In genomic region chr10:58758311-58758710, GRCh38 we compare ENCODE assay signal across 26 cellular contexts.
"Had no signal": no experiment of that assay in that cellular context is flagged by ENCODE, and none has a peak within 500 bp of the region (broad histone marks: within the 10 kb centered on the region; RNA-seq: fewer than 3 reads in every experiment).

No MANE protein-coding gene starts in this region.

- ATAC-seq: activated CD8-positive, alpha-beta memory T cell treated with anti-CD3 and anti-CD28 coated beads, Interleukin-2, amount 10 ng/mL, durations not matched to agents 7 days and 5 days; activated CD8-positive, alpha-beta T cell treated with anti-CD3 and anti-CD28 coated beads for 36 hours; activated naive CD8-positive, alpha-beta T cell treated with anti-CD3 and anti-CD28 coated beads, Interleukin-2, amount 50 U/mL, for 24 hours; effector memory CD8-positive, alpha-beta T cell; gastroesophageal sphincter; left lung; naive thymus-derived CD4-positive, alpha-beta T cell; stimulated activated naive CD8-positive, alpha-beta T cell treated with anti-CD3 and anti-CD28 coated beads, Interleukin-15, Interleukin-2, amounts not matched to agents 100 U/mL and 50 U/mL, for 24 hours; upper lobe of right lung had no signal

- DNase-seq: activated CD4-positive, alpha-beta T cell treated with anti-CD3 and anti-CD28 coated beads, Interleukin-2, amount 10 ng/mL, durations not matched to agents 7 days and 5 days; activated CD4-positive, CD25-positive, alpha-beta regulatory T cell treated with anti-CD3 and anti-CD28 coated beads, Interleukin-2, amount 50 U/mL, for 72 hours; activated CD8-positive, alpha-beta memory T cell treated with anti-CD3 and anti-CD28 coated beads, Interleukin-2, amount 10 ng/mL, durations not matched to agents 7 days and 5 days; activated CD8-positive, alpha-beta T cell treated with anti-CD3 and anti-CD28 coated beads for 36 hours; activated effector memory CD4-positive, alpha-beta T cell treated with anti-CD3 and anti-CD28 coated beads, Interleukin-2, amount 50 U/mL, for 16 hours; activated naive CD4-positive, alpha-beta T cell treated with anti-CD3 and anti-CD28 coated beads, Interleukin-2, amount 50 U/mL, for 16 hours; activated naive CD8-positive, alpha-beta T cell treated with anti-CD3 and anti-CD28 coated beads, Interleukin-2, amount 50 U/mL, for 24 hours; activated T-cell treated with anti-CD3 and anti-CD28 coated beads for 4 hours; brain microvascular endothelial cell; colonic mucosa; dorsolateral prefrontal cortex; effector memory CD8-positive, alpha-beta T cell; heart left ventricle; islet precursor cell; left lung; naive thymus-derived CD4-positive, alpha-beta T cell; pancreas; stimulated activated CD4-positive, alpha-beta T cell treated with anti-CD3 and anti-CD28 coated beads, Interleukin-4, amount 100 ng/mL, for 1 hour; stimulated activated naive CD8-positive, alpha-beta T cell treated with anti-CD3 and anti-CD28 coated beads, Interleukin-15, Interleukin-2, amounts not matched to agents 100 U/mL and 50 U/mL, for 24 hours; T-helper 1 cell; upper lobe of right lung; WERI-Rb-1 had no signal

- H3K27ac ChIP-seq: brain microvascular endothelial cell, colonic mucosa, dorsolateral prefrontal cortex, heart left ventricle, left lung, pancreas, right lobe of liver, upper lobe of right lung, WERI-Rb-1 had no signal

- H3K27me3 ChIP-seq: brain microvascular endothelial cell, colonic mucosa, esophagus muscularis mucosa, gastroesophageal sphincter, heart left ventricle, left lung, pancreas, right lobe of liver, upper lobe of right lung had no signal

- H3K9me3 ChIP-seq: colonic mucosa, esophagus muscularis mucosa, gastroesophageal sphincter, heart left ventricle, left lung, pancreas, right lobe of liver, upper lobe of right lung had no signal

- H3K4me3 ChIP-seq: colonic mucosa, dorsolateral prefrontal cortex, esophagus muscularis mucosa, gastroesophageal sphincter, heart left ventricle, left lung, lung, pancreas, right lobe of liver, upper lobe of right lung had no signal

- H3K4me1 ChIP-seq: colonic mucosa, left lung, pancreas had no signal

- H3K36me3 ChIP-seq: brain microvascular endothelial cell, colonic mucosa, esophagus muscularis mucosa, gastroesophageal sphincter, heart left ventricle, left lung, pancreas, right lobe of liver, upper lobe of right lung, WERI-Rb-1 had no signal
